In genomic region chr19:55251296-55252081, GRCh38 we compare ENCODE assay signal across 8 cellular contexts. TPM values are rescaled to one million over a fixed set of nuclear protein-coding genes. Genes with fewer than 3 reads are reported as not detected.
DNase-seq lines count a peak whose midpoint lies in the region; ATAC-seq and TF ChIP-seq lines count a peak whose summit lies in the region.

No MANE protein-coding gene starts in this region.

- no peak for TF ChIP-seq POLR2A in lower leg skin (IDR thresholded peaks at IDR 0.05)

- no peaks in the 10 kb centered on the region for H3K27me3 ChIP-seq in GM23338 (ENCODE audit: insufficient read depth)

- peaks cover 92% of the 10 kb centered on the region for H3K79me2 ChIP-seq in GM23338 (replicated peaks; ENCODE audit: insufficient read depth)

- no peak overlapping the region for H3K4me3 ChIP-seq in GM23338
- no peak overlapping the region for H3K4me3 ChIP-seq in lower leg skin (ENCODE audit: low read depth, poor library complexity, severe bottlenecking)

- peaks cover 19% of the 10 kb centered on the region for H3K4me1 ChIP-seq in GM23338 (ENCODE audit: insufficient read depth)

- intact Hi-C loops in lower leg skin (cut with DNase I; ENCODE audit: low total_unique reads), result no loop called here

- ATAC-seq in GM23338 (no peak), GM18867 (IDR thresholded peaks at IDR 0.05; ENCODE audit: unreplicated experiment) (no peak), HG03280 (IDR thresholded peaks at IDR 0.05; ENCODE audit: unreplicated experiment) (no peak)

- H3K36me3 ChIP-seq in GM23338 (ENCODE audit: insufficient read depth), result no peaks in the 10 kb centered on the region

- TF ChIP-seq CTCF in GM23338 (conservative IDR thresholded peaks at IDR 0.05; ENCODE audit: low read depth in 2 of 2), result no peak
- TF ChIP-seq CTCF in lower leg skin (IDR thresholded peaks at IDR 0.05), result no peak

- H3K9me3 Mint-ChIP-seq in GM23338, result no peaks in the 10 kb centered on the region

- peak overlapping the region; percentile 88 for H3K27ac Mint-ChIP-seq in GM23338

- DNase-seq in GM23338 (ENCODE audit: low spot score), result no peak
- peak; percentile 84 for DNase-seq in UCSD-AML1 (lab: John Stamatoyannopoulos, UW; ENCODE audit: unreplicated experiment)
- peak; percentile 35 for DNase-seq in effector CD4-positive, alpha-beta T cell
- peak; percentile 46 to 51 for DNase-seq in stimulated activated CD4-positive, alpha-beta T cell treated with anti-CD3 and anti-CD28 coated beads, Interleukin-2, amount 100 ng/mL, for 24 hours
- DNase-seq in HuH-7.5 (ENCODE audit: low spot score), result no peak
- no peak for DNase-seq in lower leg skin (ENCODE audit: low spot score in 2 of 2)

- H3K4me2 ChIP-seq in GM23338, result no peak overlapping the region

- peaks cover 14% of the 10 kb centered on the region for H3K27me3 Mint-ChIP-seq in GM23338 (ENCODE audit: insufficient read depth, low read depth, poor library complexity)

- H3K4me1 Mint-ChIP-seq in GM23338, result peaks cover 40% of the 10 kb centered on the region

- 0 out of 2 replicates have a peak, but pooled peaks cover 2% of the 10 kb centered on the region for H3F3A ChIP-seq in GM23338 (replicated peaks; ENCODE audit: low read depth)

- H4K20me1 ChIP-seq in GM23338 (replicated peaks; ENCODE audit: insufficient read depth), result peaks cover 35% of the 10 kb centered on the region

- 43 to 58% methylated on average over 20 of the region's 20 CpGs for WGBS in lower leg skin, 2 donors

- H3K27ac ChIP-seq in GM23338 (ENCODE audit: low read depth), result 0 out of 2 replicates have a peak overlapping the region, but pooled peaks have one; percentile 50

- H3K36me3 Mint-ChIP-seq in GM23338 (ENCODE audit: low read depth), result no peaks in the 10 kb centered on the region; the same call in 2 of the 3 replicates

- H2AFZ ChIP-seq in GM23338, result no peak overlapping the region

- H3K9me2 ChIP-seq in GM23338 (ENCODE audit: insufficient read depth), result no peaks in the 10 kb centered on the region

- no peak overlapping the region for H3K4me3 Mint-ChIP-seq in GM23338

TF ChIP-seq in GM23338, 12 proteins besides CTCF, POLR2A, EP300 and RAD21 (continues in another document):
- TF ChIP-seq ZNF462 (CRISPR knock-in tag; IDR thresholded peaks at IDR 0.05) (no peak), ZNF331 (CRISPR knock-in tag; IDR thresholded peaks at IDR 0.05; ENCODE audit: low read depth) (no peak), ZNF114 (CRISPR knock-in tag; IDR thresholded peaks at IDR 0.05) (no peak), CREB1 (CRISPR knock-in tag; IDR thresholded peaks at IDR 0.05; ENCODE audit: low read depth) (no peak), JUNB (IDR thresholded peaks at IDR 0.05; ENCODE audit: unreplicated experiment) (no peak), NANOG (IDR thresholded peaks at IDR 0.05; ENCODE audit: borderline replicate concordance) (no peak), EZH2 (IDR thresholded peaks at IDR 0.05; ENCODE audit: low read depth, unreplicated experiment) (no peak), REST (IDR thresholded peaks at IDR 0.05; ENCODE audit: unreplicated experiment) (no peak)

RNA-seq across cellular contexts. Expression of gene PPP6R1, which starts 7.3 kb away (rescaled TPM):
- 62.5 and 70.8 TPM in 2 replicates for total RNA-seq in GM23338 (2014; rRNA removed; shearing (Covaris generic))
- polyA plus RNA-seq in GM23338 (2016; fragmentation: Nextera tagmentation; extraction: Ambion mirVana), result 22.2 and 24.9 TPM in 2 replicates
- 10 to 100 TPM; 29.4 to 47.9 (median 37.5) TPM for total RNA-seq in lower leg skin

RNA-seq across cellular contexts. Expression of gene TMEM86B, which starts 22.9 kb away (rescaled TPM):
- 2.9 and 3.2 TPM in 2 replicates for total RNA-seq in GM23338 (2014; rRNA removed; shearing (Covaris generic))
- polyA plus RNA-seq in GM23338 (2016; fragmentation: Nextera tagmentation; extraction: Ambion mirVana), result 1.1 and 1.7 TPM in 2 replicates
- total RNA-seq in lower leg skin, result 1 to 10 TPM; 1.1 to 2.4 (median 1.6) TPM

RNA-seq across cellular contexts. Expression of gene HSPBP1, which starts 28.4 kb away (rescaled TPM):
- 91.0 and 91.1 TPM in 2 replicates for total RNA-seq in GM23338 (2014; rRNA removed; shearing (Covaris generic))
- 81.9 and 83.6 TPM in 2 replicates for polyA plus RNA-seq in GM23338 (2016; fragmentation: Nextera tagmentation; extraction: Ambion mirVana)
- 10 to 100 TPM; 17.8 to 35.5 (median 25.6) TPM for total RNA-seq in lower leg skin

RNA-seq across cellular contexts. Expression of gene BRSK1, which starts 32.3 kb away (rescaled TPM):
- total RNA-seq in GM23338 (2014; rRNA removed; shearing (Covaris generic)), result 11.3 and 17.2 TPM in 2 replicates
- 2.3 and 3.4 TPM in 2 replicates for polyA plus RNA-seq in GM23338 (2016; fragmentation: Nextera tagmentation; extraction: Ambion mirVana)
- total RNA-seq in lower leg skin, result 1 to 10 TPM in 1 of 4 donors, under 1 TPM in 1, not detected in 2; 0.44 to 4.6 TPM

RNA-seq across cellular contexts. Expression of gene PTPRH, which starts 42.2 kb away (rescaled TPM):
- total RNA-seq in GM23338 (2014; rRNA removed; shearing (Covaris generic)), result 0.12 and 2.1 TPM in 2 replicates
- 0.12 and 0.16 TPM in 2 replicates for polyA plus RNA-seq in GM23338 (2016; fragmentation: Nextera tagmentation; extraction: Ambion mirVana)
- total RNA-seq in lower leg skin, result 1 to 10 TPM in 1 of 4 donors, under 1 TPM in 3; 0.22 to 1.3 (median 0.52) TPM

Comparison
In these comparisons a context has a peak if more than half of its experiments do, and no peak if none do; other contexts are left out.
1. DNase-seq: peak in UCSD-AML1 (single experiment), effector CD4-positive, alpha-beta T cell (single experiment) and stimulated activated CD4-positive, alpha-beta T cell treated with anti-CD3 and anti-CD28 coated beads, Interleukin-2, amount 100 ng/mL, for 24 hours (2 of 2); none in GM23338 (single experiment), HuH-7.5 (single experiment) and lower leg skin (0 of 2).